Comparison of ENCODE assay signal across 26 cellular contexts in genomic region chr10:131089150-131089549, GRCh38.
"Had no signal": no experiment of that assay in that cellular context is flagged by ENCODE, and none has a peak within 500 bp of the region (broad histone marks: within the 10 kb centered on the region; RNA-seq: fewer than 3 reads in every experiment).

No MANE protein-coding gene starts in this region.

- H3K27ac Mint-ChIP-seq: activated CD4-positive, alpha-beta memory T cell treated with anti-CD3 and anti-CD28 coated beads, Interleukin-2, amount 10 ng/mL, durations not matched to agents 7 days and 5 days; activated CD4-positive, alpha-beta T cell treated with anti-CD3 and anti-CD28 coated beads for 36 hours; activated naive CD4-positive, alpha-beta T cell treated with anti-CD3 and anti-CD28 coated beads, Interleukin-2, amount 50 U/mL, for 24 hours; activated T-cell treated with anti-CD3 and anti-CD28 coated beads, Interleukin-2, amount 50 U/mL, for 72 hours; activated T-helper 2 cell treated with anti-CD3 and anti-CD28 coated beads, Interferon-gamma antibody, Interleukin-2, Interleukin-4, amounts not matched to agents 10 μg/mL and 5 μg/mL and 100 μg/mL, durations not matched to agents 14 hours and 24 hours and 36 hours; T-cell had no signal

- DNase-seq: activated CD4-positive, alpha-beta memory T cell treated with anti-CD3 and anti-CD28 coated beads, Interleukin-2, amount 10 ng/mL, durations not matched to agents 7 days and 5 days; activated CD4-positive, alpha-beta T cell treated with anti-CD3 and anti-CD28 coated beads for 36 hours; activated CD4-positive, alpha-beta T cell treated with anti-CD3 and anti-CD28 coated beads, Interleukin-2, amount 50 U/mL, for 1 hour; activated CD4-positive, CD25-positive, alpha-beta regulatory T cell; activated gamma-delta T cell treated with Interleukin-2 at 50 U/mL for 16 hours; activated T-cell treated with anti-CD3 and anti-CD28 coated beads, Interleukin-2, amount 50 U/mL, for 72 hours; aorta; central memory CD4-positive, alpha-beta T cell; MM.1S; NCI-H1105 treated with DMSO at 0.1 percent for 48 hours; NCI-H146; NCI-H187 treated with DMSO at 0.1 percent for 48 hours; NCI-H2081 treated with DMSO at 0.1 percent for 48 hours; NCI-H446; NCI-H524; PC-3; SIG-M5; T-cell; T-helper 2 cell; T1000 had no signal

- FAIRE-seq: bronchial epithelial cell, RCC 7860, TTC549 had no signal

- H3K27ac ChIP-seq: KMS-11 had no signal

- ATAC-seq: activated CD4-positive, alpha-beta T cell treated with anti-CD3 and anti-CD28 coated beads for 36 hours; activated T-cell treated with anti-CD3 and anti-CD28 coated beads, Interleukin-2, amount 50 U/mL, for 72 hours; PC-3; T-cell had no signal

- H3K9ac ChIP-seq: KMS-11 had no signal

- H3K4me3 Mint-ChIP-seq: activated CD4-positive, alpha-beta memory T cell treated with anti-CD3 and anti-CD28 coated beads, Interleukin-2, amount 10 ng/mL, durations not matched to agents 7 days and 5 days; activated CD4-positive, alpha-beta T cell treated with anti-CD3 and anti-CD28 coated beads for 36 hours; activated naive CD4-positive, alpha-beta T cell treated with anti-CD3 and anti-CD28 coated beads, Interleukin-2, amount 50 U/mL, for 24 hours; activated T-cell treated with anti-CD3 and anti-CD28 coated beads, Interleukin-2, amount 50 U/mL, for 72 hours; T-cell had no signal

- H3K36me3 Mint-ChIP-seq: activated naive CD4-positive, alpha-beta T cell treated with anti-CD3 and anti-CD28 coated beads, Interleukin-2, amount 50 U/mL, for 24 hours; T-cell had no signal

- H3K9me3 Mint-ChIP-seq: activated naive CD4-positive, alpha-beta T cell treated with anti-CD3 and anti-CD28 coated beads, Interleukin-2, amount 50 U/mL, for 24 hours; activated T-helper 2 cell treated with anti-CD3 and anti-CD28 coated beads, Interferon-gamma antibody, Interleukin-2, Interleukin-4, amounts not matched to agents 10 μg/mL and 5 μg/mL and 100 μg/mL, durations not matched to agents 14 hours and 24 hours and 36 hours; T-cell had no signal

- H3K27me3 Mint-ChIP-seq: activated CD4-positive, alpha-beta memory T cell treated with anti-CD3 and anti-CD28 coated beads, Interleukin-2, amount 10 ng/mL, durations not matched to agents 7 days and 5 days; activated CD4-positive, alpha-beta T cell treated with anti-CD3 and anti-CD28 coated beads for 36 hours; activated naive CD4-positive, alpha-beta T cell treated with anti-CD3 and anti-CD28 coated beads, Interleukin-2, amount 50 U/mL, for 24 hours had no signal

- H3K4me1 Mint-ChIP-seq: activated CD4-positive, alpha-beta memory T cell treated with anti-CD3 and anti-CD28 coated beads, Interleukin-2, amount 10 ng/mL, durations not matched to agents 7 days and 5 days had no signal

- H3K4me2 ChIP-seq: KMS-11 had no signal
